In the genomic region with DNA sequence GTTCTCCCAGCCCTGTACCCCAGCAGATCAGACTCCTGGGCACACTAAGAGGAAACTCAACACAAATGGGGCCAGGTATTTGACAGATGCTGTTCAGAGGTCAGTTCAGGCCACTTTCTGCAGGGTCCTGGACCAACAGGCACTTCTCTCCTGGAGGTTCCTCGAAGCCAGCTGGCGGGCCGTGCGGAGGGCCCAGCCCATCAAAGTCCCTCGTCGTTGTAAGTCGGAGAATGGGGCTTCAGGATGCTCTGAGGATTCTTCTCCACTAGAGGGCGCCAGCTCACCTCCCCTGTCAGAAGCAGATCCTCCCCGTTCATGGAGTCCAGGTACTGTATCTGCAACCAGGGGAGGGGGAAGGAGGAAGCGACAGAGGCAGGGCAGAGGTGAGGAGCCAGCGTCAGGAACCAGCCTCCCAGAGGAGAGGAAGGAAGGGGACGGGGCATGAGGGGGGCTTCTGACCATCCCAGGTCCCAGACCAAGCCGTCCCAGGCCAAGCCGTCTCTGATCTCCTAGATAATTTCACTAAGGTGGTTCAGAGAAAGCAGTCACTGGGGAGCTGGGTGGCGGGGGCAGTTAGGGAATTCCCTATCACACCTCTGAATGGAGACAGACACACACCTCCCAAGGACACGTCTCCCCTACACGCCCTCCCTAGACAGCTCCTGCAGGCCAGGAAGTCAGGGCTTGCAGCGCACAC, we compare ENCODE assay signal across 1 cellular context.
TF ChIP-seq lines count a peak whose summit lies in the region.

No MANE protein-coding gene starts in this region.

TF ChIP-seq in HepG2, 621 proteins besides CTCF, POLR2A, EP300 and RAD21 (continued from another document and continues in another):
- TF ChIP-seq GABPA (IDR thresholded peaks at IDR 0.05; ENCODE audit: low read depth, low read length), result no peak
- TF ChIP-seq GABPA (CRISPR knock-in tag; IDR thresholded peaks at IDR 0.05; ENCODE audit: low read depth), result peak; percentile 27
- no peak for TF ChIP-seq LCORL (IDR thresholded peaks at IDR 0.05)
- TF ChIP-seq LCORL (CRISPR knock-in tag; IDR thresholded peaks at IDR 0.05), result peak; percentile 78
- TF ChIP-seq ZNF367 (CRISPR knock-in tag; IDR thresholded peaks at IDR 0.05; ENCODE audit: borderline replicate concordance), result 0 out of 2 replicates have a peak, but pooled peaks have one; percentile 45
- TF ChIP-seq ZNF124 (CRISPR knock-in tag; IDR thresholded peaks at IDR 0.05), result 0 out of 2 replicates have a peak, but pooled peaks have one; percentile 29
- no peak for TF ChIP-seq MAFF (IDR thresholded peaks at IDR 0.05; ENCODE audit: low read depth, low read length)
- peak; percentile 44; the same call in 1 of the 2 replicates for TF ChIP-seq TGIF2 (CRISPR knock-in tag; IDR thresholded peaks at IDR 0.05)
- no peak for TF ChIP-seq SCMH1 (CRISPR knock-in tag; IDR thresholded peaks at IDR 0.05; ENCODE audit: borderline replicate concordance)
- TF ChIP-seq, protein P1, sequence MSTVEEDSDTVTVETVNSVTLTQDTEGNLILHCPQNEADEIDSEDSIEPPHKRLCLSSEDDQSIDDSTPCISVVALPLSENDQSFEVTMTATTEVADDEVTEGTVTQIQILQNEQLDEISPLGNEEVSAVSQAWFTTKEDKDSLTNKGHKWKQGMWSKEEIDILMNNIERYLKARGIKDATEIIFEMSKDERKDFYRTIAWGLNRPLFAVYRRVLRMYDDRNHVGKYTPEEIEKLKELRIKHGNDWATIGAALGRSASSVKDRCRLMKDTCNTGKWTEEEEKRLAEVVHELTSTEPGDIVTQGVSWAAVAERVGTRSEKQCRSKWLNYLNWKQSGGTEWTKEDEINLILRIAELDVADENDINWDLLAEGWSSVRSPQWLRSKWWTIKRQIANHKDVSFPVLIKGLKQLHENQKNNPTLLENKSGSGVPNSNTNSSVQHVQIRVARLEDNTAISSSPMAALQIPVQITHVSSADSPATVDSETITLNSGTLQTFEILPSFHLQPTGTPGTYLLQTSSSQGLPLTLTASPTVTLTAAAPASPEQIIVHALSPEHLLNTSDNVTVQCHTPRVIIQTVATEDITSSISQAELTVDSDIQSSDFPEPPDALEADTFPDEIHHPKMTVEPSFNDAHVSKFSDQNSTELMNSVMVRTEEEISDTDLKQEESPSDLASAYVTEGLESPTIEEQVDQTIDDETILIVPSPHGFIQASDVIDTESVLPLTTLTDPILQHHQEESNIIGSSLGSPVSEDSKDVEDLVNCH (CRISPR knock-in tag; IDR thresholded peaks at IDR 0.05), result no peak
- no peak for TF ChIP-seq FOXA1 (IDR thresholded peaks at IDR 0.05)
- no peak for TF ChIP-seq FOXA1 (CRISPR knock-in tag; IDR thresholded peaks at IDR 0.05)
- TF ChIP-seq, protein P2, sequence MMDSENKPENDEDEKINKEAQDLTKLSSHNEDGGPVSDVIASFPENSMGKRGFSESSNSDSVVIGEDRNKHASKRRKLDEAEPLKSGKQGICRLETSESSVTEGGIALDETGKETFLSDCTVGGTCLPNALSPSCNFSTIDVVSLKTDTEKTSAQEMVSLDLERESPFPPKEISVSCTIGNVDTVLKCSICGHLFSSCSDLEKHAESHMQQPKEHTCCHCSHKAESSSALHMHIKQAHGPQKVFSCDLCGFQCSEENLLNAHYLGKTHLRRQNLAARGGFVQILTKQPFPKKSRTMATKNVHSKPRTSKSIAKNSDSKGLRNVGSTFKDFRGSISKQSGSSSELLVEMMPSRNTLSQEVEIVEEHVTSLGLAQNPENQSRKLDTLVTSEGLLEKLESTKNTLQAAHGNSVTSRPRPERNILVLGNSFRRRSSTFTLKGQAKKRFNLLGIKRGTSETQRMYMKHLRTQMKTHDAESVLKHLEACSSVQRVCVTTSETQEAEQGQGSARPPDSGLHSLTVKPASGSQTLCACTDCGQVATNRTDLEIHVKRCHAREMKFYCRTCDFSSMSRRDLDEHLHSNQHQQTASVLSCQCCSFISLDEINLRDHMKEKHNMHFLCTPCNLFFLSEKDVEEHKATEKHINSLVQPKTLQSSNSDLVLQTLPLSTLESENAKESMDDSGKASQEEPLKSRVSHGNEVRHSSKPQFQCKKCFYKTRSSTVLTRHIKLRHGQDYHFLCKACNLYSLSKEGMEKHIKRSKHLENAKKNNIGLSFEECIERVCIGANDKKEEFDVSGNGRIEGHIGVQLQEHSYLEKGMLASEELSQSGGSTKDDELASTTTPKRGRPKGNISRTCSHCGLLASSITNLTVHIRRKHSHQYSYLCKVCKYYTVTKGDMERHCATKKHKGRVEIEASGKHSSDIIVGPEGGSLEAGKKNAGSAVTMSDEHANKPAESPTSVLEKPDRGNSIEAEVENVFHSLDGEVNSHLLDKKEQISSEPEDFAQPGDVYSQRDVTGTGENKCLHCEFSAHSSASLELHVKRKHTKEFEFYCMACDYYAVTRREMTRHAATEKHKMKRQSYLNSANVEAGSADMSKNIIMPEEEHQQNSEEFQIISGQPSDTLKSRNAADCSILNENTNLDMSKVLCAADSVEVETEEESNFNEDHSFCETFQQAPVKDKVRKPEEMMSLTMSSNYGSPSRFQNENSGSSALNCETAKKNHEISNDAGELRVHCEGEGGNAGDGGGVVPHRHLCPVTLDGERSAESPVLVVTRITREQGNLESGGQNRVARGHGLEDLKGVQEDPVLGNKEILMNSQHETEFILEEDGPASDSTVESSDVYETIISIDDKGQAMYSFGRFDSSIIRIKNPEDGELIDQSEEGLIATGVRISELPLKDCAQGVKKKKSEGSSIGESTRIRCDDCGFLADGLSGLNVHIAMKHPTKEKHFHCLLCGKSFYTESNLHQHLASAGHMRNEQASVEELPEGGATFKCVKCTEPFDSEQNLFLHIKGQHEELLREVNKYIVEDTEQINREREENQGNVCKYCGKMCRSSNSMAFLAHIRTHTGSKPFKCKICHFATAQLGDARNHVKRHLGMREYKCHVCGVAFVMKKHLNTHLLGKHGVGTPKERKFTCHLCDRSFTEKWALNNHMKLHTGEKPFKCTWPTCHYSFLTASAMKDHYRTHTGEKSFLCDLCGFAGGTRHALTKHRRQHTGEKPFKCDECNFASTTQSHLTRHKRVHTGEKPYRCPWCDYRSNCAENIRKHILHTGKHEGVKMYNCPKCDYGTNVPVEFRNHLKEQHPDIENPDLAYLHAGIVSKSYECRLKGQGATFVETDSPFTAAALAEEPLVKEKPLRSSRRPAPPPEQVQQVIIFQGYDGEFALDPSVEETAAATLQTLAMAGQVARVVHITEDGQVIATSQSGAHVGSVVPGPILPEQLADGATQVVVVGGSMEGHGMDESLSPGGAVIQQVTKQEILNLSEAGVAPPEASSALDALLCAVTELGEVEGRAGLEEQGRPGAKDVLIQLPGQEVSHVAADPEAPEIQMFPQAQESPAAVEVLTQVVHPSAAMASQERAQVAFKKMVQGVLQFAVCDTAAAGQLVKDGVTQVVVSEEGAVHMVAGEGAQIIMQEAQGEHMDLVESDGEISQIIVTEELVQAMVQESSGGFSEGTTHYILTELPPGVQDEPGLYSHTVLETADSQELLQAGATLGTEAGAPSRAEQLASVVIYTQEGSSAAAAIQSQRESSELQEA (CRISPR knock-in tag; IDR thresholded peaks at IDR 0.05; ENCODE audit: not compliant biosample characterization), result no peak
- TF ChIP-seq ZNF841 (CRISPR knock-in tag; IDR thresholded peaks at IDR 0.05; ENCODE audit: borderline replicate concordance), result no peak
- TF ChIP-seq ELF1 (CRISPR knock-in tag; IDR thresholded peaks at IDR 0.05), result peak; percentile 69
- TF ChIP-seq ZSCAN9 (CRISPR knock-in tag; IDR thresholded peaks at IDR 0.05; ENCODE audit: borderline replicate concordance), result peak; percentile 67; the same call in 1 of the 2 replicates
- TF ChIP-seq, protein P3, sequence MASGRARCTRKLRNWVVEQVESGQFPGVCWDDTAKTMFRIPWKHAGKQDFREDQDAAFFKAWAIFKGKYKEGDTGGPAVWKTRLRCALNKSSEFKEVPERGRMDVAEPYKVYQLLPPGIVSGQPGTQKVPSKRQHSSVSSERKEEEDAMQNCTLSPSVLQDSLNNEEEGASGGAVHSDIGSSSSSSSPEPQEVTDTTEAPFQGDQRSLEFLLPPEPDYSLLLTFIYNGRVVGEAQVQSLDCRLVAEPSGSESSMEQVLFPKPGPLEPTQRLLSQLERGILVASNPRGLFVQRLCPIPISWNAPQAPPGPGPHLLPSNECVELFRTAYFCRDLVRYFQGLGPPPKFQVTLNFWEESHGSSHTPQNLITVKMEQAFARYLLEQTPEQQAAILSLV (CRISPR knock-in tag; IDR thresholded peaks at IDR 0.05; ENCODE audit: borderline replicate concordance), result no peak; the same call in 1 of the 2 replicates
- TF ChIP-seq, protein P4, sequence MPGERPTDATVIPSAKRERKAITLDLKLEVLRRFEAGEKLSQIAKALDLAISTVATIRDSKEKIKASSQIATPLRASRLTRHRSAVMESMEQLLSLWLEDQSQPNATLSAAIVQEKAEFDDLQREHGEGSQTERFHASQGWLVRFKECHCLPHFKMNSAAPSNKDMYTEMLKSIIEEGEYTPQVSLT (CRISPR knock-in tag; IDR thresholded peaks at IDR 0.05; ENCODE audit: borderline replicate concordance, low read depth), result no peak
- TF ChIP-seq, protein P5, sequence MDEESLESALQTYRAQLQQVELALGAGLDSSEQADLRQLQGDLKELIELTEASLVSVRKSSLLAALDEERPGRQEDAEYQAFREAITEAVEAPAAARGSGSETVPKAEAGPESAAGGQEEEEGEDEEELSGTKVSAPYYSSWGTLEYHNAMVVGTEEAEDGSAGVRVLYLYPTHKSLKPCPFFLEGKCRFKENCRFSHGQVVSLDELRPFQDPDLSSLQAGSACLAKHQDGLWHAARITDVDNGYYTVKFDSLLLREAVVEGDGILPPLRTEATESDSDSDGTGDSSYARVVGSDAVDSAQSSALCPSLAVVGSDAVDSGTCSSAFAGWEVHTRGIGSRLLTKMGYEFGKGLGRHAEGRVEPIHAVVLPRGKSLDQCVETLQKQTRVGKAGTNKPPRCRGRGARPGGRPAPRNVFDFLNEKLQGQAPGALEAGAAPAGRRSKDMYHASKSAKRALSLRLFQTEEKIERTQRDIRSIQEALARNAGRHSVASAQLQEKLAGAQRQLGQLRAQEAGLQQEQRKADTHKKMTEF (CRISPR knock-in tag; IDR thresholded peaks at IDR 0.05), result peak; percentile 58
- TF ChIP-seq, protein P6, sequence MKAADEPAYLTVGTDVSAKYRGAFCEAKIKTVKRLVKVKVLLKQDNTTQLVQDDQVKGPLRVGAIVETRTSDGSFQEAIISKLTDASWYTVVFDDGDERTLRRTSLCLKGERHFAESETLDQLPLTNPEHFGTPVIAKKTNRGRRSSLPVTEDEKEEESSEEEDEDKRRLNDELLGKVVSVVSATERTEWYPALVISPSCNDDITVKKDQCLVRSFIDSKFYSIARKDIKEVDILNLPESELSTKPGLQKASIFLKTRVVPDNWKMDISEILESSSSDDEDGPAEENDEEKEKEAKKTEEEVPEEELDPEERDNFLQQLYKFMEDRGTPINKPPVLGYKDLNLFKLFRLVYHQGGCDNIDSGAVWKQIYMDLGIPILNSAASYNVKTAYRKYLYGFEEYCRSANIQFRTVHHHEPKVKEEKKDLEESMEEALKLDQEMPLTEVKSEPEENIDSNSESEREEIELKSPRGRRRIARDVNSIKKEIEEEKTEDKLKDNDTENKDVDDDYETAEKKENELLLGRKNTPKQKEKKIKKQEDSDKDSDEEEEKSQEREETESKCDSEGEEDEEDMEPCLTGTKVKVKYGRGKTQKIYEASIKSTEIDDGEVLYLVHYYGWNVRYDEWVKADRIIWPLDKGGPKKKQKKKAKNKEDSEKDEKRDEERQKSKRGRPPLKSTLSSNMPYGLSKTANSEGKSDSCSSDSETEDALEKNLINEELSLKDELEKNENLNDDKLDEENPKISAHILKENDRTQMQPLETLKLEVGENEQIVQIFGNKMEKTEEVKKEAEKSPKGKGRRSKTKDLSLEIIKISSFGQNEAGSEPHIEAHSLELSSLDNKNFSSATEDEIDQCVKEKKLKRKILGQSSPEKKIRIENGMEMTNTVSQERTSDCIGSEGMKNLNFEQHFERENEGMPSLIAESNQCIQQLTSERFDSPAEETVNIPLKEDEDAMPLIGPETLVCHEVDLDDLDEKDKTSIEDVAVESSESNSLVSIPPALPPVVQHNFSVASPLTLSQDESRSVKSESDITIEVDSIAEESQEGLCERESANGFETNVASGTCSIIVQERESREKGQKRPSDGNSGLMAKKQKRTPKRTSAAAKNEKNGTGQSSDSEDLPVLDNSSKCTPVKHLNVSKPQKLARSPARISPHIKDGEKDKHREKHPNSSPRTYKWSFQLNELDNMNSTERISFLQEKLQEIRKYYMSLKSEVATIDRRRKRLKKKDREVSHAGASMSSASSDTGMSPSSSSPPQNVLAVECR (CRISPR knock-in tag; IDR thresholded peaks at IDR 0.05; ENCODE audit: borderline replicate concordance), result peak; percentile 55; the same call in 1 of the 2 replicates
- TF ChIP-seq NFRKB (IDR thresholded peaks at IDR 0.05), result no peak
- no peak for TF ChIP-seq ZNF17 (CRISPR knock-in tag; IDR thresholded peaks at IDR 0.05)
- TF ChIP-seq ZNF256 (CRISPR knock-in tag; conservative IDR thresholded peaks at IDR 0.05), result no peak
- TF ChIP-seq NFYB (CRISPR knock-in tag; IDR thresholded peaks at IDR 0.05), result 0 out of 2 replicates have a peak, but pooled peaks have one; percentile 14
- TF ChIP-seq ZNF329 (CRISPR knock-in tag; IDR thresholded peaks at IDR 0.05; ENCODE audit: low read depth), result no peak
- TF ChIP-seq MYC (CRISPR knock-in tag; IDR thresholded peaks at IDR 0.05; ENCODE audit: borderline replicate concordance), result no peak; the same call in 1 of the 2 replicates
- TF ChIP-seq, protein P7, sequence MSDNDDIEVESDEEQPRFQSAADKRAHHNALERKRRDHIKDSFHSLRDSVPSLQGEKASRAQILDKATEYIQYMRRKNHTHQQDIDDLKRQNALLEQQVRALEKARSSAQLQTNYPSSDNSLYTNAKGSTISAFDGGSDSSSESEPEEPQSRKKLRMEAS (IDR thresholded peaks at IDR 0.05), result no peak
- peak; percentile 47; the same call in 1 of the 2 replicates for TF ChIP-seq CEBPG (CRISPR knock-in tag; IDR thresholded peaks at IDR 0.05)
- TF ChIP-seq KDM2A (CRISPR knock-in tag; IDR thresholded peaks at IDR 0.05; ENCODE audit: borderline replicate concordance, low read depth), result peak; percentile 86
- TF ChIP-seq ZNF644 (CRISPR knock-in tag; IDR thresholded peaks at IDR 0.05; ENCODE audit: low read depth), result no peak
- TF ChIP-seq ZNF451 (CRISPR knock-in tag; IDR thresholded peaks at IDR 0.05), result peak; percentile 40; the same call in 1 of the 2 replicates
- TF ChIP-seq, protein P8, sequence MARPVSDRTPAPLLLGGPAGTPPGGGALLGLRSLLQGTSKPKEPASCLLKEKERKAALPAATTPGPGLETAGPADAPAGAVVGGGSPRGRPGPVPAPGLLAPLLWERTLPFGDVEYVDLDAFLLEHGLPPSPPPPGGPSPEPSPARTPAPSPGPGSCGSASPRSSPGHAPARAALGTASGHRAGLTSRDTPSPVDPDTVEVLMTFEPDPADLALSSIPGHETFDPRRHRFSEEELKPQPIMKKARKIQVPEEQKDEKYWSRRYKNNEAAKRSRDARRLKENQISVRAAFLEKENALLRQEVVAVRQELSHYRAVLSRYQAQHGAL (CRISPR knock-in tag; IDR thresholded peaks at IDR 0.05; ENCODE audit: not compliant biosample characterization), result no peak
- no peak for TF ChIP-seq PCBP1 (IDR thresholded peaks at IDR 0.05; ENCODE audit: borderline replicate concordance, low read depth, low read length)
- no peak for TF ChIP-seq ZNF484 (CRISPR knock-in tag; IDR thresholded peaks at IDR 0.05; ENCODE audit: borderline replicate concordance, low read depth)
- TF ChIP-seq PRMT3 (CRISPR knock-in tag; IDR thresholded peaks at IDR 0.05; ENCODE audit: borderline replicate concordance, low read depth), result no peak
